In genomic region chrX:47566841-47567240, GRCh38 we compare ENCODE assay signal across 23 cellular contexts. TPM values are rescaled to one million over a fixed set of nuclear protein-coding genes. Genes with fewer than 3 reads are reported as not detected.
"Had no signal": no experiment of that assay in that cellular context is flagged by ENCODE, and none has a peak within 500 bp of the region (broad histone marks: within the 10 kb centered on the region; RNA-seq: fewer than 3 reads in every experiment).

No MANE protein-coding gene starts in this region.

- H3K4me2 ChIP-seq: neural progenitor cell had no signal

- H3K9me3 ChIP-seq: esophagus muscularis mucosa, gastrocnemius medialis, heart right ventricle, ovary, right atrium auricular region, tibial artery, upper lobe of left lung, uterus had no signal

- ATAC-seq: effector memory CD8-positive, alpha-beta T cell; gastrocnemius medialis; heart right ventricle; left lobe of liver; natural killer cell treated with Interleukin-12 subunit alpha and Interleukin-12 subunit beta and Interleukin-15 and Interleukin-18, amount 100 ng/mL, for 72 hours had no signal

- H3K4me1 ChIP-seq: neural progenitor cell, uterus had no signal

- H3K27ac ChIP-seq: epithelial cell of prostate, esophagus muscularis mucosa, gastrocnemius medialis, heart right ventricle, neural progenitor cell, ovary, right atrium auricular region, tibial artery, upper lobe of left lung, uterus had no signal

- FAIRE-seq: small intestine had no signal

- H3K9me3 Mint-ChIP-seq: dendritic cell treated with granulocyte-macrophage colony-stimulating factor and Interleukin-4, amounts not matched to agents 40 ng/mL and 50 ng/mL, for 4 days; effector memory CD8-positive, alpha-beta T cell; natural killer cell treated with Interleukin-12 subunit alpha and Interleukin-12 subunit beta and Interleukin-15 and Interleukin-18, amount 100 ng/mL, for 72 hours; stimulated activated naive CD8-positive, alpha-beta T cell treated with anti-CD3 and anti-CD28 coated beads, Interleukin-15, Interleukin-2, amounts not matched to agents 100 ng/mL and 50 ng/mL, for 24 hours had no signal

- H3K27me3 ChIP-seq: esophagus muscularis mucosa, gastrocnemius medialis, heart right ventricle, neural progenitor cell, ovary, right atrium auricular region, tibial artery, upper lobe of left lung, uterus had no signal

- H3K9ac ChIP-seq: neural progenitor cell had no signal

- H3K27ac Mint-ChIP-seq: dendritic cell treated with granulocyte-macrophage colony-stimulating factor and Interleukin-4, amounts not matched to agents 40 ng/mL and 50 ng/mL, for 4 days; effector memory CD8-positive, alpha-beta T cell; mesothelial cell of epicardium; natural killer cell treated with Interleukin-12 subunit alpha and Interleukin-12 subunit beta and Interleukin-15 and Interleukin-18, amount 100 ng/mL, for 72 hours; neural progenitor cell; stimulated activated naive CD8-positive, alpha-beta T cell treated with anti-CD3 and anti-CD28 coated beads, Interleukin-15, Interleukin-2, amounts not matched to agents 100 ng/mL and 50 ng/mL, for 24 hours had no signal

- H2AFZ ChIP-seq: neural progenitor cell had no signal

- H3K4me3 Mint-ChIP-seq: dendritic cell treated with granulocyte-macrophage colony-stimulating factor and Interleukin-4, amounts not matched to agents 40 ng/mL and 50 ng/mL, for 4 days; effector memory CD8-positive, alpha-beta T cell; mesothelial cell of epicardium; natural killer cell treated with Interleukin-12 subunit alpha and Interleukin-12 subunit beta and Interleukin-15 and Interleukin-18, amount 100 ng/mL, for 72 hours; neural progenitor cell; stimulated activated naive CD8-positive, alpha-beta T cell treated with anti-CD3 and anti-CD28 coated beads, Interleukin-15, Interleukin-2, amounts not matched to agents 100 ng/mL and 50 ng/mL, for 24 hours had no signal

- H3K27me3 Mint-ChIP-seq: dendritic cell treated with granulocyte-macrophage colony-stimulating factor and Interleukin-4, amounts not matched to agents 40 ng/mL and 50 ng/mL, for 4 days; stimulated activated naive CD8-positive, alpha-beta T cell treated with anti-CD3 and anti-CD28 coated beads, Interleukin-15, Interleukin-2, amounts not matched to agents 100 ng/mL and 50 ng/mL, for 24 hours had no signal

- DNase-seq: effector memory CD8-positive, alpha-beta T cell; gastrocnemius medialis; heart right ventricle; hypothalamus; islet precursor cell; mammary epithelial cell; nucleus accumbens; ovary; small intestine; stimulated activated CD4-positive, alpha-beta T cell treated with anti-CD3 and anti-CD28 coated beads, Interleukin-2, amount 100 ng/mL, for 48 hours; tibial artery; upper lobe of left lung; uterus had no signal

- H3K36me3 ChIP-seq: neural progenitor cell, ovary, uterus had no signal

- H3K4me3 ChIP-seq: esophagus muscularis mucosa, gastrocnemius medialis, heart right ventricle, neural progenitor cell, ovary, right atrium auricular region, tibial artery, upper lobe of left lung, uterus had no signal

RNA-seq across cellular contexts. Expression of gene SYN1, which starts 52.8 kb away (rescaled TPM):
- total RNA-seq: fibroblast of villous mesenchyme had no signal
